In the genomic region with DNA sequence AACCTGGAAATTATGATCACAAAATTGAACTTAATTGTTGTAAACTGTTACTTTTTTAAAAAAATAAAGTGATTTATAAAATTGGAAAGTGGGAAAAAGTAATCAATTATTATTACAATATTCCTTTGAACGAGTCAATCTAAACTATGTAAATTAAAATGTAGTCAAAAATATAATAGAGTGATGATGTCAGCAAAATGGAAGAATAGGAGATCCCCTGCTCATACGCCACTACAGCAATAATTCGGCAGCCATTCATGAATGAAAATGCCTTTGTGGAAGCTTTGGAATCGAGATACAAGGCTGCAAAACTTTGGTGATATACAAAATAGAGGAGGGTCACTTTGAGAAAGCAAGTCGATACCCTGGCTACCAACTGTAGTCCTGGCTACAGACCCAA, we compare ENCODE assay signal across 2 cellular contexts.
TF ChIP-seq lines count a peak whose summit lies in the region.

No MANE protein-coding gene starts in this region.

TF ChIP-seq in A549, 52 proteins besides CTCF, POLR2A, EP300 and RAD21 (continued from another document):
- TF ChIP-seq, protein P1, sequence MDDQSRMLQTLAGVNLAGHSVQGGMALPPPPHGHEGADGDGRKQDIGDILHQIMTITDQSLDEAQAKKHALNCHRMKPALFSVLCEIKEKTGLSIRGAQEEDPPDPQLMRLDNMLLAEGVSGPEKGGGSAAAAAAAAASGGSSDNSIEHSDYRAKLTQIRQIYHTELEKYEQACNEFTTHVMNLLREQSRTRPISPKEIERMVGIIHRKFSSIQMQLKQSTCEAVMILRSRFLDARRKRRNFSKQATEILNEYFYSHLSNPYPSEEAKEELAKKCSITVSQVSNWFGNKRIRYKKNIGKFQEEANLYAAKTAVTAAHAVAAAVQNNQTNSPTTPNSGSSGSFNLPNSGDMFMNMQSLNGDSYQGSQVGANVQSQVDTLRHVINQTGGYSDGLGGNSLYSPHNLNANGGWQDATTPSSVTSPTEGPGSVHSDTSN (IDR thresholded peaks at IDR 0.05): no peak

TF ChIP-seq in K562, 482 proteins besides CTCF, POLR2A, EP300 and RAD21 (continued from another document):
- TF ChIP-seq, protein P2, sequence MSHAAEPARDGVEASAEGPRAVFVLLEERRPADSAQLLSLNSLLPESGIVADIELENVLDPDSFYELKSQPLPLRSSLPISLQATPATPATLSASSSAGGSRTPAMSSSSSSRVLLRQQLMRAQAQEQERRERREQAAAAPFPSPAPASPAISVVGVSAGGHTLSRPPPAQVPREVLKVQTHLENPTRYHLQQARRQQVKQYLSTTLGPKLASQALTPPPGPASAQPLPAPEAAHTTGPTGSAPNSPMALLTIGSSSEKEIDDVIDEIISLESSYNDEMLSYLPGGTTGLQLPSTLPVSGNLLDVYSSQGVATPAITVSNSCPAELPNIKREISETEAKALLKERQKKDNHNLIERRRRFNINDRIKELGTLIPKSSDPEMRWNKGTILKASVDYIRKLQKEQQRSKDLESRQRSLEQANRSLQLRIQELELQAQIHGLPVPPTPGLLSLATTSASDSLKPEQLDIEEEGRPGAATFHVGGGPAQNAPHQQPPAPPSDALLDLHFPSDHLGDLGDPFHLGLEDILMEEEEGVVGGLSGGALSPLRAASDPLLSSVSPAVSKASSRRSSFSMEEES (CRISPR knock-in tag; IDR thresholded peaks at IDR 0.05): no peak
- peak; percentile 72 for TF ChIP-seq MAFK (IDR thresholded peaks at IDR 0.05; ENCODE audit: low read length)
- TF ChIP-seq HOXB6 (CRISPR knock-in tag; IDR thresholded peaks at IDR 0.05; ENCODE audit: borderline replicate concordance): no peak
- no peak for TF ChIP-seq ETV5 (CRISPR knock-in tag; IDR thresholded peaks at IDR 0.05; ENCODE audit: low read depth)
- peak; percentile 38; the same call in 1 of the 2 replicates for TF ChIP-seq ZNF316 (IDR thresholded peaks at IDR 0.05)
- no peak for TF ChIP-seq GTF2A2 (tag; IDR thresholded peaks at IDR 0.05)
- 0 out of 2 replicates have a peak, but pooled peaks have one; percentile 24 for TF ChIP-seq MAFG (tag; conservative IDR thresholded peaks at IDR 0.05)
- TF ChIP-seq, protein P3, sequence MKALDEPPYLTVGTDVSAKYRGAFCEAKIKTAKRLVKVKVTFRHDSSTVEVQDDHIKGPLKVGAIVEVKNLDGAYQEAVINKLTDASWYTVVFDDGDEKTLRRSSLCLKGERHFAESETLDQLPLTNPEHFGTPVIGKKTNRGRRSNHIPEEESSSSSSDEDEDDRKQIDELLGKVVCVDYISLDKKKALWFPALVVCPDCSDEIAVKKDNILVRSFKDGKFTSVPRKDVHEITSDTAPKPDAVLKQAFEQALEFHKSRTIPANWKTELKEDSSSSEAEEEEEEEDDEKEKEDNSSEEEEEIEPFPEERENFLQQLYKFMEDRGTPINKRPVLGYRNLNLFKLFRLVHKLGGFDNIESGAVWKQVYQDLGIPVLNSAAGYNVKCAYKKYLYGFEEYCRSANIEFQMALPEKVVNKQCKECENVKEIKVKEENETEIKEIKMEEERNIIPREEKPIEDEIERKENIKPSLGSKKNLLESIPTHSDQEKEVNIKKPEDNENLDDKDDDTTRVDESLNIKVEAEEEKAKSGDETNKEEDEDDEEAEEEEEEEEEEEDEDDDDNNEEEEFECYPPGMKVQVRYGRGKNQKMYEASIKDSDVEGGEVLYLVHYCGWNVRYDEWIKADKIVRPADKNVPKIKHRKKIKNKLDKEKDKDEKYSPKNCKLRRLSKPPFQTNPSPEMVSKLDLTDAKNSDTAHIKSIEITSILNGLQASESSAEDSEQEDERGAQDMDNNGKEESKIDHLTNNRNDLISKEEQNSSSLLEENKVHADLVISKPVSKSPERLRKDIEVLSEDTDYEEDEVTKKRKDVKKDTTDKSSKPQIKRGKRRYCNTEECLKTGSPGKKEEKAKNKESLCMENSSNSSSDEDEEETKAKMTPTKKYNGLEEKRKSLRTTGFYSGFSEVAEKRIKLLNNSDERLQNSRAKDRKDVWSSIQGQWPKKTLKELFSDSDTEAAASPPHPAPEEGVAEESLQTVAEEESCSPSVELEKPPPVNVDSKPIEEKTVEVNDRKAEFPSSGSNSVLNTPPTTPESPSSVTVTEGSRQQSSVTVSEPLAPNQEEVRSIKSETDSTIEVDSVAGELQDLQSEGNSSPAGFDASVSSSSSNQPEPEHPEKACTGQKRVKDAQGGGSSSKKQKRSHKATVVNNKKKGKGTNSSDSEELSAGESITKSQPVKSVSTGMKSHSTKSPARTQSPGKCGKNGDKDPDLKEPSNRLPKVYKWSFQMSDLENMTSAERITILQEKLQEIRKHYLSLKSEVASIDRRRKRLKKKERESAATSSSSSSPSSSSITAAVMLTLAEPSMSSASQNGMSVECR (CRISPR knock-in tag; IDR thresholded peaks at IDR 0.05): no peak
